1 cellular context compared by ENCODE assay signal in genomic region chr7:122679269-122679709, GRCh38.
A peak's percentile ranks its signal among the peaks of the same experiment; 100 is the strongest.
TF ChIP-seq lines count a peak whose summit lies in the region.

No MANE protein-coding gene starts in this region.

TF ChIP-seq in H1, 55 proteins besides CTCF, POLR2A, EP300 and RAD21 (continued from another document):
- peak; percentile 60; the same call in 1 of the 2 replicates for TF ChIP-seq JUND (IDR thresholded peaks at IDR 0.05; ENCODE audit: low read length)
- peak; percentile 94 to 96 for TF ChIP-seq BCL11A (IDR thresholded peaks at IDR 0.05; ENCODE audit: low read depth in 2 of 2, low read length in 2 of 2)
- peak; percentile 38; the same call in 1 of the 2 replicates for TF ChIP-seq TAF1 (IDR thresholded peaks at IDR 0.05; ENCODE audit: low read depth, low read length)
- peak; percentile 71 for TF ChIP-seq MAX (IDR thresholded peaks at IDR 0.05)
- TF ChIP-seq JUN (IDR thresholded peaks at IDR 0.05; ENCODE audit: low read depth, low read length): peak; percentile 74; the same call in 1 of the 2 replicates
- TF ChIP-seq POU5F1 (IDR thresholded peaks at IDR 0.05; ENCODE audit: low read depth, low read length): peak; percentile 62; the same call in 1 of the 2 replicates
- TF ChIP-seq POLR2AphosphoS5 (IDR thresholded peaks at IDR 0.05; ENCODE audit: low read depth, low read length): 0 out of 2 replicates have a peak, but pooled peaks have one; percentile 24
- TF ChIP-seq CEBPB (IDR thresholded peaks at IDR 0.05; ENCODE audit: low read depth, low read length): peak; percentile 63
- TF ChIP-seq ATF2 (IDR thresholded peaks at IDR 0.05; ENCODE audit: low read length): peak; percentile 95
- TF ChIP-seq RXRA (IDR thresholded peaks at IDR 0.05; ENCODE audit: insufficient read depth, low read depth, low read length): peak; percentile 91; the same call in 1 of the 2 replicates
- peak; percentile 83; the same call in 1 of the 2 replicates for TF ChIP-seq TCF12 (IDR thresholded peaks at IDR 0.05; ENCODE audit: low read depth, low read length)
- peak; percentile 76 for TF ChIP-seq ASH2L (IDR thresholded peaks at IDR 0.05; ENCODE audit: low read length)
- TF ChIP-seq YY1 (IDR thresholded peaks at IDR 0.05; ENCODE audit: low read depth, low read length): peak; percentile 71
- TF ChIP-seq TEAD4 (IDR thresholded peaks at IDR 0.05; ENCODE audit: low read depth, low read length): peak; percentile 94
- TF ChIP-seq, protein P1, sequence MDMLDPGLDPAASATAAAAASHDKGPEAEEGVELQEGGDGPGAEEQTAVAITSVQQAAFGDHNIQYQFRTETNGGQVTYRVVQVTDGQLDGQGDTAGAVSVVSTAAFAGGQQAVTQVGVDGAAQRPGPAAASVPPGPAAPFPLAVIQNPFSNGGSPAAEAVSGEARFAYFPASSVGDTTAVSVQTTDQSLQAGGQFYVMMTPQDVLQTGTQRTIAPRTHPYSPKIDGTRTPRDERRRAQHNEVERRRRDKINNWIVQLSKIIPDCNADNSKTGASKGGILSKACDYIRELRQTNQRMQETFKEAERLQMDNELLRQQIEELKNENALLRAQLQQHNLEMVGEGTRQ (IDR thresholded peaks at IDR 0.05; ENCODE audit: low read length): peak; percentile 39; the same call in 1 of the 2 replicates
- TF ChIP-seq SP1 (IDR thresholded peaks at IDR 0.05; ENCODE audit: low read depth, low read length): peak; percentile 97
